ENCODE assay signal across 19 cellular contexts in the genomic region with DNA sequence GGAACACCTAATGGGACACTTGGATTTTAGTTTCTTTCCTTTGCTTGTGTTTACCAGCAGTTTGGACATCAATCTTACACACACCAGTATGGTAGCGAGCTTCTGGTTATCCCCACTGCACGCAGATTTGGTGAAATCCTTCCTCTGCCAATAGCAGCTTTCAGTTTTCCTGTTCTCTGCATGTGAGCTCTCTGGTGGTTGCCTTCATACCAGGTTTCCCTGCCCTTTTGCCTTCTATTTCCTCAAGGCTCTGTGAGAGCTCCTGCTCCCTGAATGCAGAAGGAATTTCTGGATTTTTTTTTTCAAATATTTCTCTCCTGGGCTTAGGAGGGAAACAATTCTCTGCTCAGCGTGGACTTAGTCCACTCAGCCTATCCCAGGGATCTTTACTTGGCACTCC.
DNase-seq lines count a peak whose midpoint lies in the region; ATAC-seq, FAIRE-seq and TF ChIP-seq lines count a peak whose summit lies in the region.
"Had no signal": no experiment of that assay in that cellular context is flagged by ENCODE, and none has a peak within 500 bp of the region (broad histone marks: within the 10 kb centered on the region; RNA-seq: fewer than 3 reads in every experiment).

No MANE protein-coding gene starts in this region.

- DNase-seq in DMS53 (lab: John Stamatoyannopoulos, UW), result peak; percentile 31
- DNase-seq in DMS53 treated with DMSO at 0.1 percent for 48 hours (lab: John Stamatoyannopoulos, UW; ENCODE audit: unreplicated experiment), result no peak
- no peak for DNase-seq in keratinocyte (ENCODE audit: low read depth, low spot score)
- no peak for DNase-seq in aorta
- DNase-seq in right cardiac atrium, result no peak
- DNase-seq in HAP-1 (ENCODE audit: low spot score in 2 of 2), result no peak
- DNase-seq: C1 segment of cervical spinal cord; CD8-positive, alpha-beta T cell; EL; GF-D8; MM.1S; NCI-H1048; NCI-H1436 treated with DMSO at 0.1 percent for 48 hours; NCI-H1930 had no signal

- H3K4me1 ChIP-seq in keratinocyte (ENCODE audit: control insufficient read depth, extremely low read depth, insufficient read depth, low read length) (no peaks in the 10 kb centered on the region), aorta (ENCODE audit: control insufficient read depth in 1 of 2, insufficient read depth in 2 of 2, low read length in 2 of 2) (no peaks in the 10 kb centered on the region), right cardiac atrium (ENCODE audit: control insufficient read depth, insufficient read depth, low read length) (no peaks in the 10 kb centered on the region), HAP-1 (no peaks in the 10 kb centered on the region)

- H3K36me3 ChIP-seq in keratinocyte (ENCODE audit: control insufficient read depth in 2 of 2, extremely low read depth in 1 of 2, insufficient read depth in 2 of 2, low read length in 2 of 2), result no peaks in the 10 kb centered on the region
- H3K36me3 ChIP-seq in aorta (ENCODE audit: control insufficient read depth in 1 of 2, insufficient read depth in 2 of 2, low read length in 1 of 2), result no peaks in the 10 kb centered on the region
- H3K36me3 ChIP-seq in HAP-1 (replicated peaks), result no peaks in the 10 kb centered on the region

- no peak overlapping the region for H3K4me2 ChIP-seq in keratinocyte (ENCODE audit: control insufficient read depth, extremely low read depth, insufficient read depth, low read depth, low read length)

- TF ChIP-seq CTCF in keratinocyte (optimal IDR thresholded peaks at IDR 0.05 in 1 of 3, IDR thresholded peaks at IDR 0.05 in 1 of 3, conservative IDR thresholded peaks at IDR 0.05 in 1 of 3; ENCODE audit: extremely low read depth in 1 of 3, insufficient read depth in 2 of 3, low read length in 3 of 3), result no peak

- FAIRE-seq in keratinocyte (lab: Jason Lieb, UNC), result peak; percentile 67
- FAIRE-seq: GM19239 had no signal

- H4K20me1 ChIP-seq in keratinocyte (ENCODE audit: control insufficient read depth, extremely low read depth, insufficient read depth, low read length), result no peaks in the 10 kb centered on the region

- H3K4me3 ChIP-seq in keratinocyte (ENCODE audit: control insufficient read depth in 2 of 3, extremely low read depth in 1 of 3, insufficient read depth in 2 of 3, low read depth in 1 of 3, low read length in 3 of 3), result no peak overlapping the region
- H3K4me3 ChIP-seq in aorta (ENCODE audit: low read length in 2 of 2), result no peak overlapping the region
- no peak overlapping the region for H3K4me3 ChIP-seq in right cardiac atrium (ENCODE audit: low read length)
- no peak overlapping the region for H3K4me3 ChIP-seq in HAP-1

- peak overlapping the region; percentile 6 for H2AFZ ChIP-seq in keratinocyte (ENCODE audit: control insufficient read depth, low read length)

- WGBS in aorta, 2 donors, result 62 to 73% methylated on average over 3 of the region's 3 CpGs
- 83% methylated on average over 3 of the region's 3 CpGs for WGBS in right cardiac atrium

- ATAC-seq in SK-N-SH treated with all-trans-retinoic acid at 6 μM for 48 hours (peak; percentile 51), aorta (ENCODE audit: low FRiP score) (peak; percentile 13), right cardiac atrium (no peak)
- no peak for ATAC-seq in activated CD4-positive, CD25-positive, alpha-beta regulatory T cell treated with anti-CD3 and anti-CD28 coated beads, Interleukin-2, amount 50 U/mL, for 24 hours
- ATAC-seq: CD8-positive, alpha-beta T cell had no signal

- no peaks in the 10 kb centered on the region for H3K79me2 ChIP-seq in keratinocyte (ENCODE audit: control insufficient read depth, insufficient read depth, low read length)

- dilution Hi-C loops in keratinocyte (cut with MboI; ENCODE audit: extremely low pct_ligation_motif_present, low sequenced_read_pairs), result no loop called here

- H3K27ac ChIP-seq in keratinocyte (ENCODE audit: control insufficient read depth, insufficient read depth, low read length), result no peak overlapping the region
- H3K27ac ChIP-seq in aorta (ENCODE audit: low read depth in 1 of 2, low read length in 2 of 2), result no peak overlapping the region
- no peak overlapping the region for H3K27ac ChIP-seq in right cardiac atrium (ENCODE audit: low read length)
- H3K27ac ChIP-seq: 22Rv1, RWPE1 had no signal

- in situ Hi-C loops in HAP-1 (cut with MboI; ENCODE audit: low sequenced_read_pairs), result no loop called here

- no peaks in the 10 kb centered on the region for H3K9me1 ChIP-seq in keratinocyte (ENCODE audit: control insufficient read depth, extremely low read depth, insufficient read depth, low read length)

- H3K27me3 ChIP-seq in keratinocyte (ENCODE audit: control insufficient read depth, extremely low read depth, insufficient read depth, low read length) (no peaks in the 10 kb centered on the region), aorta (ENCODE audit: control insufficient read depth in 1 of 2, insufficient read depth in 2 of 2, low read length in 1 of 2) (no peaks in the 10 kb centered on the region), right cardiac atrium (ENCODE audit: control insufficient read depth, insufficient read depth) (no peaks in the 10 kb centered on the region), HAP-1 (ENCODE audit: low read depth) (no peaks in the 10 kb centered on the region)

- H3K9me3 ChIP-seq in keratinocyte (ENCODE audit: control insufficient read depth, low read depth, low read length), result no peaks in the 10 kb centered on the region
- no peaks in the 10 kb centered on the region for H3K9me3 ChIP-seq in aorta (ENCODE audit: control insufficient read depth, low read length)
- H3K9me3 ChIP-seq in right cardiac atrium (ENCODE audit: control insufficient read depth, low read length), result no peaks in the 10 kb centered on the region
- no peaks in the 10 kb centered on the region for H3K9me3 ChIP-seq in HAP-1

- intact Hi-C loops in aorta (cut with DNase I) (no loop called here), right cardiac atrium (cut with DNase I) (no loop called here)

- no peak overlapping the region for H3K9ac ChIP-seq in keratinocyte (ENCODE audit: control insufficient read depth, extremely low read depth, insufficient read depth, low read length)

TF ChIP-seq in SK-N-SH treated with all-trans-retinoic acid at 6 μM for 48 hours, 23 proteins besides CTCF, POLR2A, EP300 and RAD21:
- TF ChIP-seq ISL1 (CRISPR knock-in tag; IDR thresholded peaks at IDR 0.05) (no peak), ZNF70 (CRISPR knock-in tag; IDR thresholded peaks at IDR 0.05) (no peak), ZFP30 (CRISPR knock-in tag; IDR thresholded peaks at IDR 0.05) (no peak), ZNF8 (CRISPR knock-in tag; IDR thresholded peaks at IDR 0.05) (no peak), ZNF565 (CRISPR knock-in tag; conservative IDR thresholded peaks at IDR 0.05; ENCODE audit: low read depth) (no peak), TCF4 (CRISPR knock-in tag; IDR thresholded peaks at IDR 0.05; ENCODE audit: borderline replicate concordance) (no peak), OSR1 (CRISPR knock-in tag; IDR thresholded peaks at IDR 0.05) (no peak), CSDC2 (CRISPR knock-in tag; IDR thresholded peaks at IDR 0.05) (no peak), RARB (CRISPR knock-in tag; IDR thresholded peaks at IDR 0.05) (no peak), BACH2 (CRISPR knock-in tag; IDR thresholded peaks at IDR 0.05; ENCODE audit: borderline replicate concordance) (no peak), ZFP3 (CRISPR knock-in tag; IDR thresholded peaks at IDR 0.05) (no peak), ARNTL (CRISPR knock-in tag; IDR thresholded peaks at IDR 0.05; ENCODE audit: borderline replicate concordance, low read depth) (no peak), ZC3H10 (CRISPR knock-in tag; IDR thresholded peaks at IDR 0.05) (no peak)
- TF ChIP-seq, protein P1, sequence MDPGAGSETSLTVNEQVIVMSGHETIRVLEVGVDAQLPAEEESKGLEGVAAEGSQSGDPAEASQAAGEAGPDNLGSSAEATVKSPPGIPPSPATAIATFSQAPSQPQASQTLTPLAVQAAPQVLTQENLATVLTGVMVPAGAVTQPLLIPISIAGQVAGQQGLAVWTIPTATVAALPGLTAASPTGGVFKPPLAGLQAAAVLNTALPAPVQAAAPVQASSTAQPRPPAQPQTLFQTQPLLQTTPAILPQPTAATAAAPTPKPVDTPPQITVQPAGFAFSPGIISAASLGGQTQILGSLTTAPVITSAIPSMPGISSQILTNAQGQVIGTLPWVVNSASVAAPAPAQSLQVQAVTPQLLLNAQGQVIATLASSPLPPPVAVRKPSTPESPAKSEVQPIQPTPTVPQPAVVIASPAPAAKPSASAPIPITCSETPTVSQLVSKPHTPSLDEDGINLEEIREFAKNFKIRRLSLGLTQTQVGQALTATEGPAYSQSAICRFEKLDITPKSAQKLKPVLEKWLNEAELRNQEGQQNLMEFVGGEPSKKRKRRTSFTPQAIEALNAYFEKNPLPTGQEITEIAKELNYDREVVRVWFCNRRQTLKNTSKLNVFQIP (CRISPR knock-in tag; IDR thresholded peaks at IDR 0.05; ENCODE audit: borderline replicate concordance, low read depth), result no peak

Comparison
In these comparisons a context has a peak if more than half of its experiments do, and no peak if none do; other contexts are left out.
1. ATAC-seq: peak in SK-N-SH treated with all-trans-retinoic acid at 6 μM for 48 hours (single experiment) and aorta (single experiment); none in activated CD4-positive, CD25-positive, alpha-beta regulatory T cell treated with anti-CD3 and anti-CD28 coated beads, Interleukin-2, amount 50 U/mL, for 24 hours (0 of 2) and right cardiac atrium (0 of 2).